Comparison of ENCODE assay signal across 8 cellular contexts in the genomic region with DNA sequence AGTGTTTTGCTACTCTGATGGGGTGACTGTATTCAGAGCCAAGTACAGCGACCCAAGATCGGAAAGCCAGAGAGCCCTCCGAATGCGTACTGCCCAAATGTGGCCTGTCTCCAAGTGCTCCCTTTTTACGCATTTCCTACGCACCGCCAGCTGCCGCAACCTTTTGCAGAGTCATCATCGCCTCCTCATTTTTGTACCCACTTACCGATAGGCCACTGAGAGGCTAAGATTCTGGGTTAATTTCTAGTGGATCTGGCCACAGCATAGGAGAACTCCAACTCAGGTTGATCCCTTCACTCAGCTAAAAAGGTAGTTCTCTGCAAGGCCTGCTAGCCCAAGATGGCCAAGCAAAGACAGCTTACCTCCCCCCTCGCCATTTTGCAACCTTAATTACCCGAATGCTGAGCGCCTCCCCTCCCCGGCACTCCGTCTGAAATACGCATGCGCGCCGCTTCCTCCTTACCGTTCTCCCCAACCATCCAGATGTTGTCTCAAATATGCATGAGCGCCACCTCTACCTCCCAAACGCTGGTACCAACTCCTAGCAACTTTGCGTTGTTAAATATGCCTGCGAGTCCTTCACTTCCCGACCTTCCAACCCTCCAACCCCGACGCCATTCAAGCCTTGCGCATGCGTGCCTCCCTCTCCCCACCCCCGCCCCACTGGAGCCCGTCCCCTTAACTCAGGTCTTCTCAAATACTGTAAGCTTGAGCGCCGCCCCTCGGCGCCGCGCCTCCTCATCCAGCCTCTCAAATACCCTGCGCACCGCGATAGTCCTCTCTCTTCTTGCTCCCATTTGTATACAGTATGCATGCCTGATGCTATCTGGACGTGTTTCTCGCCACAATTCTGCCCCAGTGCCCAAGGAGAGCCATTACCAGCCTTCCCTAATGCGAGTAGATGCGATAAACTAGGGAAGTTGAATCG. TPM values are rescaled to one million over a fixed set of nuclear protein-coding genes. Genes with fewer than 3 reads are reported as not detected.
DNase-seq lines count a peak whose midpoint lies in the region; ATAC-seq and TF ChIP-seq lines count a peak whose summit lies in the region.

No MANE protein-coding gene starts in this region.

- intact Hi-C loops in Calu3 (cut with micrococcal nuclease; ENCODE audit: unreplicated experiment), result loop anchor here (1.0 to 5.0 kb wide), 2 partner anchors 52 to 60 kb away; no protein-coding TSS in a partner anchor

- peak overlapping the region; percentile 60 for H3K4me3 ChIP-seq in mononuclear cell (ENCODE audit: low read length)

- CTCF ChIA-PET in Calu3 (lab: Charles Lee), result interaction anchor here (0.7 to 2.0 kb wide), 3 partner anchors 42 to 56 kb away, joined by 3 to 10 read pairs (median 3); no protein-coding TSS in a partner anchor

- no TSS peak for BruUV-seq in Calu3 (replicated peaks; lab: Mats Ljungman, UMichigan)

- H3K27ac Mint-ChIP-seq in Calu3 (ENCODE audit: unreplicated experiment), result peak overlapping the region; percentile 99
- H3K27ac Mint-ChIP-seq in endothelial cell (ENCODE audit: unreplicated experiment), result peak overlapping the region; percentile 97

- peaks cover 44% of the 10 kb centered on the region for H3K36me3 Mint-ChIP-seq in Calu3 (ENCODE audit: insufficient read depth, unreplicated experiment)
- no peaks in the 10 kb centered on the region for H3K36me3 Mint-ChIP-seq in endothelial cell (ENCODE audit: low read depth, unreplicated experiment)

- ATAC-seq in GM21381 (IDR thresholded peaks at IDR 0.05; ENCODE audit: unreplicated experiment), result peak; percentile 85

- H3K4me3 Mint-ChIP-seq in Calu3 (ENCODE audit: low read depth, unreplicated experiment) (peak overlapping the region; percentile 95), endothelial cell (ENCODE audit: unreplicated experiment) (peak overlapping the region; percentile 99)

- H3K4me1 Mint-ChIP-seq in Calu3 (ENCODE audit: low read depth, unreplicated experiment) (no peaks in the 10 kb centered on the region), endothelial cell (ENCODE audit: unreplicated experiment) (peaks cover 12% of the 10 kb centered on the region)

- H3K27me3 Mint-ChIP-seq in Calu3 (ENCODE audit: unreplicated experiment) (no peaks in the 10 kb centered on the region), endothelial cell (ENCODE audit: unreplicated experiment) (peaks cover 15% of the 10 kb centered on the region)

- H3K9me3 ChIP-seq in mononuclear cell (ENCODE audit: low read depth, low read length), result no peaks in the 10 kb centered on the region

- peak; percentile 80 for DNase-seq in Calu3
- DNase-seq in HUDEP-2 (lab: John Stamatoyannopoulos, UW; ENCODE audit: unreplicated experiment in 76 of 76), result peak in 75 of 76 experiments; percentile 11 to 86 (median 74)
- DNase-seq in NOMO-1 treated with dmso at 0.1 percent for 144 hours (lab: John Stamatoyannopoulos, UW; ENCODE audit: unreplicated experiment), result peak; percentile 78
- DNase-seq in activated CD8-positive, alpha-beta memory T cell treated with anti-CD3 and anti-CD28 coated beads, Interleukin-2, amount 50 U/mL, for 24 hours (ENCODE audit: extremely low read depth), result peak; percentile 35
- DNase-seq in endothelial cell (ENCODE audit: low spot score), result peak; percentile 71
- peak; percentile 60 for DNase-seq in stimulated activated CD8-positive, alpha-beta memory T cell treated with anti-CD3 and anti-CD28 coated beads, Interleukin-2, amount 100 ng/mL, for 48 hours (ENCODE audit: low read depth in 2 of 2)

- peaks cover 4% of the 10 kb centered on the region for H3K4me1 ChIP-seq in mononuclear cell (ENCODE audit: insufficient read depth, low read length)

- TF ChIP-seq CTCF in Calu3 (IDR thresholded peaks at IDR 0.05; ENCODE audit: unreplicated experiment) (no peak), endothelial cell (IDR thresholded peaks at IDR 0.05; ENCODE audit: unreplicated experiment) (no peak)

- no peaks in the 10 kb centered on the region for H3K9me3 Mint-ChIP-seq in Calu3 (ENCODE audit: low read depth, unreplicated experiment)
- no peaks in the 10 kb centered on the region for H3K9me3 Mint-ChIP-seq in endothelial cell (ENCODE audit: unreplicated experiment)

- no peaks in the 10 kb centered on the region for H3K27me3 ChIP-seq in mononuclear cell (ENCODE audit: insufficient read depth, low read length)

RNA-seq across cellular contexts. Expression of gene ZCCHC13, which starts 11.8 kb away (rescaled TPM):
- total RNA-seq in Calu3 (2022), result not detected in 2 replicates
- total RNA-seq in endothelial cell (ENCODE audit: unreplicated experiment), result not detected
- not detected for total RNA-seq in mononuclear cell

Comparison
In these comparisons a context has a peak if more than half of its experiments do, and no peak if none do; other contexts are left out.
1. Peak in every context shown above with its lines: DNase-seq, ATAC-seq and H3K4me3 ChIP-seq.